ENCODE assay signal across 20 cellular contexts in the genomic region with DNA sequence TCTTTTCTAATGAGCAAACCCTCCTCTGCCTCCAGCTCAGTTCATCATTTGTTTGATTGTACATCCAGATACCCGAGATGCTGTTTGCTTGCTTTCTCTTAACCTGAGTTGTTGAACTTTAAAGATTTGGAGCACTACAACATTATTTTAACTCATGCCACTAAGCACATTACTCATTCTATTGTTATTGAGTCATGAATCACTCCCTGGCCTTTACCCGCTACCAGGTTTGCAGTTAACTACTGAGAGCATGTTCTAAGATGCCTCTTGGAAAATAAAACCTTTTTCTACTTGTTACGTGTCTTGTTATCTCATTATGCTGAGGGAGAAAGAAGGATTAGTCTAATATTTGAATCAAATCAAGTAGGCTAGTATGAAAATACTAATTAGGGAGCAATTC.
DNase-seq lines count a peak whose midpoint lies in the region; ATAC-seq, FAIRE-seq and TF ChIP-seq lines count a peak whose summit lies in the region.
"Had no signal": no experiment of that assay in that cellular context is flagged by ENCODE, and none has a peak within 500 bp of the region (broad histone marks: within the 10 kb centered on the region; RNA-seq: fewer than 3 reads in every experiment).

No MANE protein-coding gene starts in this region.

- TF ChIP-seq CTCF in A549 (IDR thresholded peaks at IDR 0.05) = no peak
- no peak for TF ChIP-seq CTCF in epithelial cell of esophagus (IDR thresholded peaks at IDR 0.05; ENCODE audit: insufficient read depth, low read depth, low read length, missing control alignments)

- peak overlapping the region; percentile 63 for H3K4me2 ChIP-seq in A549

- intact Hi-C loops in aorta (cut with DNase I) = no loop called here

- no peak for FAIRE-seq in A549 (lab: Jason Lieb, UNC)
- FAIRE-seq: GM12892, HepG2 had no signal

- no peak for TF ChIP-seq EP300 in A549 (IDR thresholded peaks at IDR 0.05)

- WGBS in A549 (ENCODE audit: missing lambda C conversion rate) = under 1% methylated on average over 3 of the region's 3 CpGs
- WGBS in aorta, 2 donors = 4 to 29% methylated on average over 3 of the region's 3 CpGs

- peaks cover 20% of the 10 kb centered on the region; the same call in 2 of the 3 replicates for H3K4me1 ChIP-seq in A549
- H3K4me1 ChIP-seq in aorta (ENCODE audit: control insufficient read depth in 1 of 2, insufficient read depth in 2 of 2, low read length in 2 of 2) = no peaks in the 10 kb centered on the region

- H3K36me3 ChIP-seq in aorta (ENCODE audit: control insufficient read depth in 1 of 2, insufficient read depth in 2 of 2, low read length in 1 of 2) = no peaks in the 10 kb centered on the region

- no peak overlapping the region for H3K4me3 ChIP-seq in A549
- H3K4me3 ChIP-seq in epithelial cell of esophagus (ENCODE audit: low read length) = no peak overlapping the region
- H3K4me3 ChIP-seq in aorta (ENCODE audit: low read length in 2 of 2) = no peak overlapping the region

- POLR2A ChIA-PET in A549 (lab: Yijun Ruan, JAX) = no interaction called here

- peak; percentile 1 to 46 for DNase-seq in A549 (ENCODE audit: low read depth in 1 of 2, low spot score in 1 of 2)
- peak; percentile 40 for DNase-seq in NCI-H69 (lab: John Stamatoyannopoulos, UW)
- DNase-seq in epithelial cell of esophagus (ENCODE audit: low read depth) = peak; percentile 32
- DNase-seq in kidney tubule cell (ENCODE audit: low spot score) = peak; percentile 80
- DNase-seq in Ammon's horn (ENCODE audit: low spot score) = no peak
- DNase-seq in amniotic stem cell (lab: John Stamatoyannopoulos, UW) = no peak
- DNase-seq in aorta = no peak
- DNase-seq in HCEC 1CT = no peak
- DNase-seq: C1 segment of cervical spinal cord, DMS 273 treated with DMSO at 0.1 percent for 48 hours, KG1, NCI-H1436, NCI-H2029, NCI-H510A, SHP77 treated with DMSO at 0.1 percent for 48 hours had no signal

- H3K27ac ChIP-seq in A549 (peak overlapping the region; percentile 11 to 46; a peak in 3 of 6 replicates), aorta (ENCODE audit: low read depth in 1 of 2, low read length in 2 of 2) (no peak overlapping the region)

- no peaks in the 10 kb centered on the region for H3K9me3 ChIP-seq in A549
- peaks cover 2% of the 10 kb centered on the region for H3K9me3 ChIP-seq in aorta (ENCODE audit: control insufficient read depth, low read length)

- ATAC-seq in A549 (peak; percentile 73 to 81; a peak in 3 of 6 replicates), aorta (ENCODE audit: low FRiP score) (no peak)
- ATAC-seq: HCT116, HepG2, Panc1, SK-N-SH treated with all-trans-retinoic acid at 6 μM for 48 hours had no signal

- no peak for TF ChIP-seq POLR2A in A549 (IDR thresholded peaks at IDR 0.05; ENCODE audit: low read length)

- CTCF ChIA-PET in A549 (lab: Yijun Ruan, JAX) = no interaction called here

- TF ChIP-seq RAD21 in A549 (conservative IDR thresholded peaks at IDR 0.05 in 1 of 2, IDR thresholded peaks at IDR 0.05 in 1 of 2) = no peak

- H3K27me3 ChIP-seq in aorta (ENCODE audit: control insufficient read depth in 1 of 2, insufficient read depth in 2 of 2, low read length in 1 of 2) = peaks cover 0 to 3% of the 10 kb centered on the region in 2 donors

TF ChIP-seq in A549, 52 proteins besides CTCF, POLR2A, EP300 and RAD21:
- TF ChIP-seq JUNB (IDR thresholded peaks at IDR 0.05) (0 out of 2 replicates have a peak, but pooled peaks have one; percentile 46), GATA3 (IDR thresholded peaks at IDR 0.05; ENCODE audit: borderline replicate concordance) (peak; percentile 17; the same call in 1 of the 2 replicates), FOSL2 (IDR thresholded peaks at IDR 0.05) (peak; percentile 35; the same call in 1 of the 2 replicates), FOSL2 (CRISPR knock-in tag; IDR thresholded peaks at IDR 0.05) (peak; percentile 36)
- TF ChIP-seq, protein P1, sequence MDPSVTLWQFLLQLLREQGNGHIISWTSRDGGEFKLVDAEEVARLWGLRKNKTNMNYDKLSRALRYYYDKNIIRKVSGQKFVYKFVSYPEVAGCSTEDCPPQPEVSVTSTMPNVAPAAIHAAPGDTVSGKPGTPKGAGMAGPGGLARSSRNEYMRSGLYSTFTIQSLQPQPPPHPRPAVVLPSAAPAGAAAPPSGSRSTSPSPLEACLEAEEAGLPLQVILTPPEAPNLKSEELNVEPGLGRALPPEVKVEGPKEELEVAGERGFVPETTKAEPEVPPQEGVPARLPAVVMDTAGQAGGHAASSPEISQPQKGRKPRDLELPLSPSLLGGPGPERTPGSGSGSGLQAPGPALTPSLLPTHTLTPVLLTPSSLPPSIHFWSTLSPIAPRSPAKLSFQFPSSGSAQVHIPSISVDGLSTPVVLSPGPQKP (IDR thresholded peaks at IDR 0.05; ENCODE audit: low read depth, low read length) = no peak

Comparison
In these comparisons a context has a peak if more than half of its experiments do, and no peak if none do; other contexts are left out.
1. DNase-seq: peak in A549 (2 of 2), NCI-H69 (single experiment), epithelial cell of esophagus (single experiment) and kidney tubule cell (single experiment); none in Ammon's horn (single experiment), amniotic stem cell (single experiment), aorta (0 of 2) and HCEC 1CT (single experiment).
2. H3K27ac ChIP-seq: peak in A549 (2 of 2); none in aorta (0 of 2).